Comparison of ENCODE assay signal across 8 cellular contexts in the genomic region with DNA sequence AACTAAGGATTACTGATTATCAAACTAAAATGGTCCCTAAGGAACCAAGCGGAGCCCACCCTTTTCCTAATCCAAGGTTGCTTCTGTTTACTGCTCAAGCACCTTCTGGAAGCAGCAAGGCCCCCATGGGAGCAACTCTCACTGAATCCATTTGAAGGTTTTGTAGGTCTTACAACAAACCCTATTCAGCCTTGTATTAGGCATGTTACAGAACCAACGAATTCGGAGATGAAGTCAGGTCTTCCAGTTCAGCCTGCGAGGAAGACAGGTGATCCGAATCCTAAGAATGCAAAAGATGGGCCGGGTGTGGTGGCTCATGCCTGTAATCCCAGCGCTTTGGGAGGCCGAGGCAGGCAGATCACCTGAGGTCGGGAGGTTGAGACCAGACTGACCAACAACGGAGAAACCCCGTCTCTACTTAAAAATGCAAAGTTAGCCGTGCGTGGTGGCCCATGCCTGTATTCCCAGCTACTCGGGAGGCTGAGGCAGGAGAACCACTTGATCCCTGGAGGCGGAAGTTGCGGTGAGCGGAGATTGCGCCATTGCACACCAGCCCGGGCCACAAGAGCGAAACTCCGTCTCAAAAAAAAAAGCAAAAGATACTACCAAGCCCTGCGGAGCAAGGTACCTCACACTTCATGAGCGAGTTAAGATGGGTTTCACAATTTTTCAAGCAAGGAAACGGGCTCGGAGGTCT. TPM values are rescaled to one million over a fixed set of nuclear protein-coding genes. Genes with fewer than 3 reads are reported as not detected.
DNase-seq lines count a peak whose midpoint lies in the region; ATAC-seq and TF ChIP-seq lines count a peak whose summit lies in the region.

No MANE protein-coding gene starts in this region.

- POLR2A ChIA-PET in CD8-positive, alpha-beta memory T cell (lab: Charles Lee) = interaction anchor here (1.0 to 3.1 kb wide), 8 partner anchors 24 to 1228 kb away, joined by 3 to 41 read pairs (median 8); partner anchors contain the start of genes N4BP2L1, N4BP2L2 and PDS5B
- POLR2A ChIA-PET in OCI-LY7 (lab: Charles Lee) = interaction anchor here (0.8 to 1.3 kb wide), 9 partner anchors 8 to 361 kb away, joined by 3 to 6 read pairs (median 3); partner anchors contain the start of gene N4BP2L1

- H3K27me3 ChIP-seq in CD8-positive, alpha-beta memory T cell (ENCODE audit: insufficient read depth, low read length, poor library complexity, severe bottlenecking) = no peaks in the 10 kb centered on the region
- no peaks in the 10 kb centered on the region for H3K27me3 ChIP-seq in esophagus squamous epithelium

- H3K4me1 Mint-ChIP-seq in CD8-positive, alpha-beta memory T cell = peaks cover 18 to 33% (median 30%) of the 10 kb centered on the region in 3 donors
- peaks cover 4% of the 10 kb centered on the region for H3K4me1 Mint-ChIP-seq in osteocyte (ENCODE audit: unreplicated experiment)

- CTCF ChIA-PET in CD8-positive, alpha-beta memory T cell (lab: Charles Lee) = interaction anchor here (1.0 to 1.6 kb wide), 6 partner anchors 9 to 404 kb away, joined by 3 to 5 read pairs (median 4); partner anchors contain the start of gene N4BP2L1
- CTCF ChIA-PET in OCI-LY7 (lab: Charles Lee; ENCODE audit: unreplicated experiment) = no interaction called here

- 84 to 88% methylated on average over 19 to 25 of the region's 25 CpGs for WGBS in esophagus squamous epithelium, 2 donors

- H3K27ac Mint-ChIP-seq in CD8-positive, alpha-beta memory T cell = peak overlapping the region; percentile 98 to 100 (median 100)
- H3K27ac Mint-ChIP-seq in osteocyte (ENCODE audit: unreplicated experiment) = peak overlapping the region; percentile 99

- H3K4me3 ChIP-seq in CD8-positive, alpha-beta memory T cell (ENCODE audit: low read length) = peak overlapping the region; percentile 96
- peak overlapping the region; percentile 79 for H3K4me3 ChIP-seq in OCI-LY7 (ENCODE audit: low read depth, low read length, poor library complexity, severe bottlenecking)
- peak overlapping the region in 3 of 4 donors; percentile 68 to 81 (median 77) for H3K4me3 ChIP-seq in esophagus squamous epithelium

- no peaks in the 10 kb centered on the region for H3K36me3 ChIP-seq in CD8-positive, alpha-beta memory T cell (ENCODE audit: insufficient read depth, low read length)
- H3K36me3 ChIP-seq in OCI-LY7 (ENCODE audit: insufficient read depth, low read length) = peaks cover 22% of the 10 kb centered on the region
- no peaks in the 10 kb centered on the region for H3K36me3 ChIP-seq in esophagus squamous epithelium

- BruUV-seq in OCI-LY7 (replicated peaks; lab: Mats Ljungman, UMichigan) = no TSS peak

- no peak for TF ChIP-seq POLR2A in esophagus squamous epithelium (IDR thresholded peaks at IDR 0.05)

- no peak for TF ChIP-seq CTCF in OCI-LY7 (conservative IDR thresholded peaks at IDR 0.05; ENCODE audit: low read length)
- TF ChIP-seq CTCF in esophagus squamous epithelium (IDR thresholded peaks at IDR 0.05) = no peak
- TF ChIP-seq CTCF in osteocyte (IDR thresholded peaks at IDR 0.05) = no peak

- peak overlapping the region; percentile 90 for H3K4me2 ChIP-seq in OCI-LY7 (ENCODE audit: low read length)

- H3K27me3 Mint-ChIP-seq in CD8-positive, alpha-beta memory T cell = peaks cover 0 to 5% of the 10 kb centered on the region in 2 donors
- no peaks in the 10 kb centered on the region for H3K27me3 Mint-ChIP-seq in osteocyte (ENCODE audit: unreplicated experiment)

- H3K4me3 Mint-ChIP-seq in CD8-positive, alpha-beta memory T cell = peak overlapping the region; percentile 89 to 100 (median 97)
- H3K4me3 Mint-ChIP-seq in osteocyte (ENCODE audit: unreplicated experiment) = peak overlapping the region; percentile 96

- H3K4me1 ChIP-seq in CD8-positive, alpha-beta memory T cell (ENCODE audit: insufficient read depth, low read length) = peaks cover 19% of the 10 kb centered on the region
- H3K4me1 ChIP-seq in OCI-LY7 (ENCODE audit: insufficient read depth, low read length, poor library complexity, severe bottlenecking) (peaks cover 38% of the 10 kb centered on the region), esophagus squamous epithelium (peaks cover 0 to 22% (median 0%) of the 10 kb centered on the region in 3 donors)

- intact Hi-C loops in OCI-LY7 (cut with micrococcal nuclease; ENCODE audit: unreplicated experiment) (loop anchor here (2.0 to 10.0 kb wide), 4 partner anchors 112 to 407 kb away; partner anchors contain the start of gene N4BP2L2), esophagus squamous epithelium (cut with DNase I) (loop anchor here (10.0 kb wide), 1 partner anchor 400 kb away; no protein-coding TSS in a partner anchor)

- no peaks in the 10 kb centered on the region for H4K20me1 ChIP-seq in OCI-LY7 (ENCODE audit: insufficient read depth, low read length)

- peaks cover 24% of the 10 kb centered on the region; the same call in 1 of the 2 replicates for H3K79me2 ChIP-seq in OCI-LY7 (ENCODE audit: insufficient read depth, low read depth, low read length)

- ATAC-seq in GM19328 (IDR thresholded peaks at IDR 0.05; ENCODE audit: unreplicated experiment) (no peak), GM18858 (IDR thresholded peaks at IDR 0.05; ENCODE audit: unreplicated experiment) (no peak), HG03571 (IDR thresholded peaks at IDR 0.05; ENCODE audit: unreplicated experiment) (no peak)

- H3K9me3 ChIP-seq in CD8-positive, alpha-beta memory T cell (ENCODE audit: low read length) = no peaks in the 10 kb centered on the region
- H3K9me3 ChIP-seq in OCI-LY7 (ENCODE audit: low read length) = no peaks in the 10 kb centered on the region; the same call in 1 of the 2 replicates
- H3K9me3 ChIP-seq in esophagus squamous epithelium = no peaks in the 10 kb centered on the region

- peak overlapping the region; percentile 78; the same call in 1 of the 2 replicates for H2AFZ ChIP-seq in OCI-LY7 (ENCODE audit: low read length)

- peak overlapping the region; percentile 100 for H3K27ac ChIP-seq in CD8-positive, alpha-beta memory T cell (ENCODE audit: low read depth, low read length)
- H3K27ac ChIP-seq in OCI-LY7 (ENCODE audit: low read depth, low read length, poor library complexity, severe bottlenecking) (peak overlapping the region; percentile 92), esophagus squamous epithelium (peak overlapping the region; percentile 87 to 99 (median 94))

- no peaks in the 10 kb centered on the region for H3K9me3 Mint-ChIP-seq in CD8-positive, alpha-beta memory T cell
- no peaks in the 10 kb centered on the region for H3K9me3 Mint-ChIP-seq in osteocyte (ENCODE audit: unreplicated experiment)

- no peaks in the 10 kb centered on the region for H3K9me2 ChIP-seq in OCI-LY7 (ENCODE audit: insufficient read depth, low read length)

- DNase-seq in CD8-positive, alpha-beta memory T cell = no peak
- DNase-seq in OCI-LY7 (ENCODE audit: low spot score) = no peak
- DNase-seq in esophagus squamous epithelium (lab: John Stamatoyannopoulos, UW) = no peak
- DNase-seq in osteocyte (ENCODE audit: extremely low spot score, unreplicated experiment) = no peak
- no peak for DNase-seq in stimulated activated CD4-positive, alpha-beta T cell treated with anti-CD3 and anti-CD28 coated beads, Interleukin-4, amount 100 ng/mL, for 24 hours

- H3K36me3 Mint-ChIP-seq in CD8-positive, alpha-beta memory T cell = peaks cover 0 to 12% (median 0%) of the 10 kb centered on the region in 3 donors
- H3K36me3 Mint-ChIP-seq in osteocyte (ENCODE audit: unreplicated experiment) = no peaks in the 10 kb centered on the region

RNA-seq across cellular contexts. Expression of gene ZAR1L, which starts 0.7 kb away (rescaled TPM):
- not detected for total RNA-seq in CD8-positive, alpha-beta memory T cell
- not detected for polyA plus RNA-seq in CD8-positive, alpha-beta memory T cell
- 0.10 and 0.32 TPM in 2 replicates for total RNA-seq in OCI-LY7 (2014; rRNA removed; shearing (Covaris generic))
- 0.76 and 1.1 TPM in 2 replicates for total RNA-seq in OCI-LY7 (2022)
- not detected for total RNA-seq in esophagus squamous epithelium
- not detected in 2 replicates for total RNA-seq in osteocyte

RNA-seq across cellular contexts. Expression of gene BRCA2, which starts 0.9 kb away (rescaled TPM):
- total RNA-seq in CD8-positive, alpha-beta memory T cell = 10 to 100 TPM; 12.6 to 14.2 TPM
- polyA plus RNA-seq in CD8-positive, alpha-beta memory T cell = 1.3 TPM
- 16.9 and 25.8 TPM in 2 replicates for total RNA-seq in OCI-LY7 (2014; rRNA removed; shearing (Covaris generic))
- total RNA-seq in OCI-LY7 (2022) = 34.3 and 36.4 TPM in 2 replicates
- 1 to 10 TPM; 2.1 to 6.1 (median 4.1) TPM for total RNA-seq in esophagus squamous epithelium
- 2.6 and 2.8 TPM in 2 replicates for total RNA-seq in osteocyte
